11 cellular contexts compared by ENCODE assay signal in the genomic region with DNA sequence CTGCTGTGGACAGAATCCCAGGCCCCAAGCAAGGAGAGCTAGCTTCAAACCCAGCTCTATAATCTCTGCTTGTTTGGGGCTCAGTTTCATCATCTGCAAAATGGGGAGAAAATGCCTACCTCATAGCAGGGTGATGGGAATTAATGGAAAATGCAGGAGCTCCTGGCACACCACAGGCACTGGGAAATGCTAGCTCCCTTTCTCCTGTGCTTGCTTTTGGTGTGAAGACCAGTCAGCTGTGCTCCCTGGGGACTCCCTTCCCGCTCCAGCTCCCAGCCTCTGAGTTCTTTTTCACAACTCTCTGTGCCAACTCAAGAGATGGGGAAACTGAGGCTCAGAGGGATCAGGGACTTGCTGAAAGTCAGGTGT. TPM values are rescaled to one million over a fixed set of nuclear protein-coding genes. Genes with fewer than 3 reads are reported as not detected.
A peak's percentile ranks its signal among the peaks of the same experiment; 100 is the strongest.
DNase-seq lines count a peak whose midpoint lies in the region; TF ChIP-seq lines count a peak whose summit lies in the region.
"Had no signal": no experiment of that assay in that cellular context is flagged by ENCODE, and none has a peak within 500 bp of the region (broad histone marks: within the 10 kb centered on the region; RNA-seq: fewer than 3 reads in every experiment).

No MANE protein-coding gene starts in this region.

- no TSS peak for BruUV-seq in MCF 10A (replicated peaks; lab: Mats Ljungman, UMichigan)

- peak overlapping the region; percentile 94 for H3K18ac ChIP-seq in neuronal stem cell (ENCODE audit: low read length)

- H3K27ac ChIP-seq in breast epithelium (peak overlapping the region; percentile 68 to 90), esophagus (ENCODE audit: low read depth in 2 of 2, low read length in 1 of 2) (peak overlapping the region; percentile 61 to 93), neuronal stem cell (replicated peaks; ENCODE audit: low read length) (no peak overlapping the region), vagina (peak overlapping the region; percentile 84)

- no peak overlapping the region for H3K4ac ChIP-seq in neuronal stem cell (ENCODE audit: low read length)

- peak overlapping the region; percentile 87 for H2AFZ ChIP-seq in neuronal stem cell (ENCODE audit: low read length)

- peaks cover 12 to 17% of the 10 kb centered on the region in 2 donors for H3K4me1 ChIP-seq in breast epithelium
- H3K4me1 ChIP-seq in esophagus (ENCODE audit: control insufficient read depth in 2 of 2, insufficient read depth in 2 of 2, low read length in 1 of 2), result peaks cover 7 to 10% of the 10 kb centered on the region in 2 donors
- H3K4me1 ChIP-seq in neuronal stem cell (ENCODE audit: control insufficient read depth in 2 of 2, insufficient read depth in 1 of 2, low read depth in 1 of 2, low read length in 2 of 2), result peaks cover 13 to 28% of the 10 kb centered on the region in 2 donors
- H3K4me1 ChIP-seq in vagina, result peaks cover 41% of the 10 kb centered on the region

- H3K4me3 ChIP-seq in breast epithelium (peak overlapping the region in 1 of 3 donors; percentile 53), esophagus (ENCODE audit: low read depth in 1 of 2, low read length in 2 of 2) (no peak overlapping the region), neuronal stem cell (ENCODE audit: low read length in 2 of 2) (peak overlapping the region in 1 of 2 donors; percentile 22), vagina (no peak overlapping the region)

- no peak overlapping the region for H2BK15ac ChIP-seq in neuronal stem cell (ENCODE audit: low read length)

- H4K8ac ChIP-seq in neuronal stem cell (ENCODE audit: low read depth, low read length), result no peak overlapping the region

- H3K27me3 Mint-ChIP-seq in MCF 10A (ENCODE audit: insufficient read depth, unreplicated experiment) (no peaks in the 10 kb centered on the region), nephron progenitor cell (ENCODE audit: low read depth, poor library complexity) (no peaks in the 10 kb centered on the region)
- H3K27me3 Mint-ChIP-seq: activated naive CD8-positive, alpha-beta T cell treated with anti-CD3 and anti-CD28 coated beads for 36 hours had no signal

- no peak overlapping the region for H4K91ac ChIP-seq in neuronal stem cell (ENCODE audit: low read depth, low read length, poor library complexity)

- POLR2A ChIA-PET in MCF 10A (lab: Yijun Ruan, JAX), result interaction anchor here (0.6 to 1.3 kb wide), 3 partner anchors 9 to 145 kb away, joined by 3 to 9 read pairs (median 3); no protein-coding TSS in a partner anchor

- H3K27ac Mint-ChIP-seq in MCF 10A (ENCODE audit: low read depth, unreplicated experiment), result no peak overlapping the region
- no peak overlapping the region for H3K27ac Mint-ChIP-seq in nephron progenitor cell
- H3K27ac Mint-ChIP-seq: activated naive CD8-positive, alpha-beta T cell treated with anti-CD3 and anti-CD28 coated beads for 36 hours had no signal

- H3K36me3 Mint-ChIP-seq in MCF 10A (ENCODE audit: insufficient read depth, unreplicated experiment), result peaks cover 7% of the 10 kb centered on the region
- no peaks in the 10 kb centered on the region for H3K36me3 Mint-ChIP-seq in nephron progenitor cell (ENCODE audit: low read depth)
- H3K36me3 Mint-ChIP-seq: activated naive CD8-positive, alpha-beta T cell treated with anti-CD3 and anti-CD28 coated beads for 36 hours had no signal

- no peak overlapping the region for H2BK120ac ChIP-seq in neuronal stem cell (ENCODE audit: low read depth, low read length)

- H3K4me3 Mint-ChIP-seq in MCF 10A (ENCODE audit: unreplicated experiment) (no peak overlapping the region), nephron progenitor cell (no peak overlapping the region)
- H3K4me3 Mint-ChIP-seq: activated naive CD8-positive, alpha-beta T cell treated with anti-CD3 and anti-CD28 coated beads for 36 hours had no signal

- H3K36me3 ChIP-seq in breast epithelium, result no peaks in the 10 kb centered on the region
- no peaks in the 10 kb centered on the region for H3K36me3 ChIP-seq in esophagus (ENCODE audit: control insufficient read depth in 2 of 2, insufficient read depth in 2 of 2, low read length in 1 of 2)
- no peaks in the 10 kb centered on the region for H3K36me3 ChIP-seq in neuronal stem cell (replicated peaks in 1 of 2; ENCODE audit: control insufficient read depth in 2 of 2, insufficient read depth in 2 of 2, low read length in 2 of 2)
- H3K36me3 ChIP-seq in vagina, result no peaks in the 10 kb centered on the region

- H3K9me3 ChIP-seq in breast epithelium, result no peaks in the 10 kb centered on the region
- no peaks in the 10 kb centered on the region for H3K9me3 ChIP-seq in esophagus (ENCODE audit: control insufficient read depth in 2 of 2, insufficient read depth in 1 of 2, low read depth in 1 of 2, low read length in 1 of 2)
- H3K9me3 ChIP-seq in neuronal stem cell (replicated peaks in 1 of 2; ENCODE audit: control insufficient read depth in 2 of 2, insufficient read depth in 1 of 2, low read depth in 1 of 2, low read length in 2 of 2), result peaks cover 0 to 2% of the 10 kb centered on the region in 2 donors
- H3K9me3 ChIP-seq in vagina, result no peaks in the 10 kb centered on the region

- H3K27me3 ChIP-seq in breast epithelium (no peaks in the 10 kb centered on the region), esophagus (ENCODE audit: control insufficient read depth in 1 of 2, insufficient read depth in 2 of 2, low read length in 2 of 2) (no peaks in the 10 kb centered on the region), neuronal stem cell (ENCODE audit: control insufficient read depth in 3 of 3, insufficient read depth in 3 of 3, low read depth in 1 of 3, low read length in 3 of 3) (no peaks in the 10 kb centered on the region), vagina (no peaks in the 10 kb centered on the region)

- TF ChIP-seq CTCF in breast epithelium (IDR thresholded peaks at IDR 0.05), result no peak
- no peak for TF ChIP-seq CTCF in MCF 10A (IDR thresholded peaks at IDR 0.05; ENCODE audit: unreplicated experiment)
- no peak for TF ChIP-seq CTCF in vagina (IDR thresholded peaks at IDR 0.05)
- no peak for TF ChIP-seq CTCF in nephron progenitor cell (IDR thresholded peaks at IDR 0.05)

- intact Hi-C loops in breast epithelium (cut with DNase I; ENCODE audit: low total_unique reads), result no loop called here
- intact Hi-C loops in MCF 10A (cut with micrococcal nuclease), result no loop called here
- intact Hi-C loops in vagina (cut with DNase I), result loop anchor here (10.0 kb wide), 1 partner anchor 111 kb away; the partner anchor contains the start of gene MAP6

- no peak overlapping the region for H3K4me2 ChIP-seq in neuronal stem cell (ENCODE audit: insufficient read depth, low read length, poor library complexity, severe bottlenecking)

- DNase-seq in breast epithelium (ENCODE audit: low spot score in 2 of 2) (no peak), MCF 10A (ENCODE audit: unreplicated experiment) (no peak), neuronal stem cell (ENCODE audit: low spot score) (no peak), vagina (ENCODE audit: extremely low spot score in 2 of 2) (no peak), nephron progenitor cell (no peak), NCI-H1417 (lab: John Stamatoyannopoulos, UW) (no peak), DMS79 (lab: John Stamatoyannopoulos, UW) (no peak)
- DNase-seq: activated naive CD8-positive, alpha-beta T cell treated with anti-CD3 and anti-CD28 coated beads for 36 hours; NK-92 treated with Interleukin-12 subunit alpha and Interleukin-12 subunit beta, amount 100 ng/mL, for 24 hours; T-helper 1 cell had no signal

- peaks cover 25% of the 10 kb centered on the region for H3K4me1 Mint-ChIP-seq in MCF 10A (ENCODE audit: insufficient read depth, unreplicated experiment)
- H3K4me1 Mint-ChIP-seq in nephron progenitor cell, result peaks cover 43% of the 10 kb centered on the region
- H3K4me1 Mint-ChIP-seq: activated naive CD8-positive, alpha-beta T cell treated with anti-CD3 and anti-CD28 coated beads for 36 hours had no signal

- H3K9ac ChIP-seq in neuronal stem cell (ENCODE audit: low read depth, low read length, poor library complexity), result no peak overlapping the region

- TF ChIP-seq POLR2A in breast epithelium (IDR thresholded peaks at IDR 0.05) (no peak), vagina (IDR thresholded peaks at IDR 0.05) (no peak)

- H2AK5ac ChIP-seq in neuronal stem cell (ENCODE audit: low read depth, low read length), result peak overlapping the region; percentile 23

- H3K14ac ChIP-seq in neuronal stem cell (ENCODE audit: low read length), result no peak overlapping the region

- WGBS in esophagus, 2 donors, result 47 to 58% methylated on average over 1 of the region's 1 CpG
- no CpG with 5 or more reads among the region's 1 CpG for WGBS in neuronal stem cell (ENCODE audit: extremely low coverage in 2 of 2, insufficient read length in 2 of 2, insufficient replicate concordance in 1 of 2), 2 donors

- CTCF ChIA-PET in MCF 10A (lab: Yijun Ruan, JAX), result interaction anchor here (0.5 to 1.7 kb wide), 8 partner anchors 10 to 152 kb away, joined by 3 to 6 read pairs (median 4); partner anchors contain the start of gene GDPD5

- H3K9me3 Mint-ChIP-seq in MCF 10A (ENCODE audit: unreplicated experiment) (no peaks in the 10 kb centered on the region), nephron progenitor cell (peaks cover 5% of the 10 kb centered on the region)
- H3K9me3 Mint-ChIP-seq: activated naive CD8-positive, alpha-beta T cell treated with anti-CD3 and anti-CD28 coated beads for 36 hours had no signal

- H3K23ac ChIP-seq in neuronal stem cell (ENCODE audit: low read depth, low read length, poor library complexity), result no peak overlapping the region

- H2BK12ac ChIP-seq in neuronal stem cell (ENCODE audit: low read length), result no peak overlapping the region

- H3K79me1 ChIP-seq in neuronal stem cell (ENCODE audit: low read depth, low read length), result no peaks in the 10 kb centered on the region

- no peak overlapping the region for H2BK5ac ChIP-seq in neuronal stem cell (ENCODE audit: low read length)

RNA-seq across cellular contexts. Expression of gene SERPINH1, which starts 8.2 kb away (rescaled TPM):
- total RNA-seq in breast epithelium (100 to 1,000 TPM; 168 to 264 (median 259) TPM), MCF 10A (2022) (80.5 TPM in 2 replicates), vagina (257 TPM)
- polyA plus RNA-seq in esophagus, result 10 to 100 TPM; 20.0 to 27.1 TPM
- 246 TPM for polyA plus RNA-seq in neuronal stem cell (2013, experiment 1 of 2)
- polyA plus RNA-seq in neuronal stem cell (2013, experiment 2 of 2), result 246 TPM

RNA-seq across cellular contexts. Expression of gene GDPD5, which starts 28.1 kb away (rescaled TPM):
- 10 to 100 TPM; 10.5 to 25.9 (median 14.8) TPM for total RNA-seq in breast epithelium
- 5.6 and 5.7 TPM in 2 replicates for total RNA-seq in MCF 10A (2022)
- 1 to 10 TPM; 1.9 to 3.0 TPM for polyA plus RNA-seq in esophagus
- polyA plus RNA-seq in neuronal stem cell (2013, experiment 1 of 2), result 10.9 TPM
- polyA plus RNA-seq in neuronal stem cell (2013, experiment 2 of 2), result 11.1 TPM
- 36.6 TPM for total RNA-seq in vagina
